Comparison of ENCODE assay signal across 23 cellular contexts in the genomic region with DNA sequence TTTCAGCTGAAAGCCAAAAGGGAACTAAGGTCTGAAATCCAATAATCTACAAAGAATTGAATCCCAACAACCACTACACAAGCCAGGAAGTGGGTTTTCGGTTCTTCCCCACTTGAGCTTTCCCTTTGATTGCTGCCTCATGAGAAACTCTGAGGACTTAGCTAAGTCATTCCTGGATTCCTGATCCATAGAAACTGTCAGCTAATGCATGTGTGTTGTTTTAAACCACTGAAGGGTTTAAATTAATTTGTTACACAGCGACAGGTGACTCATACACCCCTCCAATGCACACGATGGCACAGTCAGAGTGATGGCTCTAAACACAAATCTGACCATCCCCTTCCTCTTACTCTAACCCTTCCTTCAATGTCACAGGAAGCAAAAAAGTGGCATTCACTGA.
DNase-seq lines count a peak whose midpoint lies in the region; ATAC-seq and TF ChIP-seq lines count a peak whose summit lies in the region.
"Had no signal": no experiment of that assay in that cellular context is flagged by ENCODE, and none has a peak within 500 bp of the region (broad histone marks: within the 10 kb centered on the region; RNA-seq: fewer than 3 reads in every experiment).

No MANE protein-coding gene starts in this region.

- ATAC-seq in stimulated activated naive CD8-positive, alpha-beta T cell treated with anti-CD3 and anti-CD28 coated beads, Interleukin-15, amount 100 ng/mL, for 72 hours: peak; percentile 35
- no peak for ATAC-seq in stimulated activated naive CD8-positive, alpha-beta T cell treated with anti-CD3 and anti-CD28 coated beads, Interleukin-15, Interleukin-2, amounts not matched to agents 100 U/mL and 50 U/mL, for 24 hours
- ATAC-seq in activated T-helper 17 cell treated with anti-CD3 and anti-CD28 coated beads, Interleukin-2, amount 50 U/mL, for 72 hours (replicated peaks): peak; percentile 21
- ATAC-seq in GM21447 (IDR thresholded peaks at IDR 0.05; ENCODE audit: unreplicated experiment): no peak
- ATAC-seq: A549, GM12878, GM23338, HCT116 had no signal

- H3K36me3 ChIP-seq in spleen: no peaks in the 10 kb centered on the region

- 77 to 87% (median 82%) methylated on average over 3 of the region's 3 CpGs for WGBS in spleen, 5 donors

- intact Hi-C loops in spleen (cut with DNase I; ENCODE audit: low total_unique reads): no loop called here

- no peak for TF ChIP-seq POLR2A in spleen (IDR thresholded peaks at IDR 0.05)

- H3K4me3 Mint-ChIP-seq in stimulated activated naive CD8-positive, alpha-beta T cell treated with anti-CD3 and anti-CD28 coated beads, Interleukin-15, amount 100 ng/mL, for 72 hours: no peak overlapping the region
- H3K4me3 Mint-ChIP-seq in activated T-helper 17 cell treated with anti-CD3 and anti-CD28 coated beads, Interleukin-2, amount 50 U/mL, for 72 hours: no peak overlapping the region
- H3K4me3 Mint-ChIP-seq: CD4-positive, alpha-beta memory T cell; GM23338; H9; HFFc6 had no signal

- peaks cover 0 to 5% of the 10 kb centered on the region in 2 donors for H3K9me3 Mint-ChIP-seq in stimulated activated naive CD8-positive, alpha-beta T cell treated with anti-CD3 and anti-CD28 coated beads, Interleukin-15, amount 100 ng/mL, for 72 hours
- H3K9me3 Mint-ChIP-seq in activated T-helper 17 cell treated with anti-CD3 and anti-CD28 coated beads, Interleukin-2, amount 50 U/mL, for 72 hours: no peaks in the 10 kb centered on the region
- H3K9me3 Mint-ChIP-seq: GM23338, H9 had no signal

- no peaks in the 10 kb centered on the region for H3K27me3 ChIP-seq in spleen (replicated peaks in 1 of 7)

- H3K27me3 Mint-ChIP-seq in stimulated activated naive CD8-positive, alpha-beta T cell treated with anti-CD3 and anti-CD28 coated beads, Interleukin-15, amount 100 ng/mL, for 72 hours: no peaks in the 10 kb centered on the region
- no peaks in the 10 kb centered on the region for H3K27me3 Mint-ChIP-seq in activated T-helper 17 cell treated with anti-CD3 and anti-CD28 coated beads, Interleukin-2, amount 50 U/mL, for 72 hours
- H3K27me3 Mint-ChIP-seq: CD4-positive, alpha-beta memory T cell had no signal

- no peaks in the 10 kb centered on the region for H3K4me1 ChIP-seq in spleen
- H3K4me1 ChIP-seq: A549 had no signal

- TF ChIP-seq CTCF in spleen (IDR thresholded peaks at IDR 0.05 in 8 of 11, conservative IDR thresholded peaks at IDR 0.05 in 3 of 11): no peak

- H3K4me3 ChIP-seq in Jurkat, Clone E6-1 (ENCODE audit: low read length): no peak overlapping the region
- no peak overlapping the region for H3K4me3 ChIP-seq in spleen
- H3K4me3 ChIP-seq: A549, GM12878, GM23338 had no signal

- no peak overlapping the region for H3K27ac ChIP-seq in spleen
- H3K27ac ChIP-seq: 22Rv1, A549 had no signal

- no peaks in the 10 kb centered on the region for H3K36me3 Mint-ChIP-seq in activated T-helper 17 cell treated with anti-CD3 and anti-CD28 coated beads, Interleukin-2, amount 50 U/mL, for 72 hours (ENCODE audit: low read depth)
- H3K36me3 Mint-ChIP-seq: CD4-positive, alpha-beta memory T cell had no signal

- H3K27ac Mint-ChIP-seq in stimulated activated naive CD8-positive, alpha-beta T cell treated with anti-CD3 and anti-CD28 coated beads, Interleukin-15, amount 100 ng/mL, for 72 hours: no peak overlapping the region
- H3K27ac Mint-ChIP-seq in activated T-helper 17 cell treated with anti-CD3 and anti-CD28 coated beads, Interleukin-2, amount 50 U/mL, for 72 hours: no peak overlapping the region
- H3K27ac Mint-ChIP-seq: CD4-positive, alpha-beta memory T cell; GM23338; H9; HFFc6 had no signal

- no peak for DNase-seq in stimulated activated naive CD8-positive, alpha-beta T cell treated with anti-CD3 and anti-CD28 coated beads, Interleukin-15, amount 100 ng/mL, for 72 hours
- DNase-seq in stimulated activated naive CD8-positive, alpha-beta T cell treated with anti-CD3 and anti-CD28 coated beads, Interleukin-15, Interleukin-2, amounts not matched to agents 100 U/mL and 50 U/mL, for 24 hours: no peak
- peak; percentile 12 for DNase-seq in Jurkat, Clone E6-1 (ENCODE audit: low read depth, low spot score)
- DNase-seq in renal cortical epithelial cell (ENCODE audit: low read depth) (peak; percentile 1), spleen (no peak)
- DNase-seq in stimulated activated CD4-positive, alpha-beta T cell treated with anti-CD3 and anti-CD28 coated beads, Interleukin-12 subunit alpha, Interleukin-12 subunit beta, amount 100 ng/mL, for 4 hours: no peak
- DNase-seq: ACHN; AML-193; C1 segment of cervical spinal cord; CD4-positive, alpha-beta memory T cell; COR-L47; DMS153; EL; GDM1; H9; HFFc6 had no signal

- H3K4me1 Mint-ChIP-seq in stimulated activated naive CD8-positive, alpha-beta T cell treated with anti-CD3 and anti-CD28 coated beads, Interleukin-15, amount 100 ng/mL, for 72 hours: no peaks in the 10 kb centered on the region
- no peaks in the 10 kb centered on the region for H3K4me1 Mint-ChIP-seq in activated T-helper 17 cell treated with anti-CD3 and anti-CD28 coated beads, Interleukin-2, amount 50 U/mL, for 72 hours
- H3K4me1 Mint-ChIP-seq: CD4-positive, alpha-beta memory T cell; GM23338; H9 had no signal

- H3K9me3 ChIP-seq in spleen: no peaks in the 10 kb centered on the region
- H3K9me3 ChIP-seq: A549 had no signal

Comparison
In these comparisons a context has a peak if more than half of its experiments do, and no peak if none do; other contexts are left out.
1. ATAC-seq: peak in stimulated activated naive CD8-positive, alpha-beta T cell treated with anti-CD3 and anti-CD28 coated beads, Interleukin-15, amount 100 ng/mL, for 72 hours (single experiment) and activated T-helper 17 cell treated with anti-CD3 and anti-CD28 coated beads, Interleukin-2, amount 50 U/mL, for 72 hours (single experiment); none in stimulated activated naive CD8-positive, alpha-beta T cell treated with anti-CD3 and anti-CD28 coated beads, Interleukin-15, Interleukin-2, amounts not matched to agents 100 U/mL and 50 U/mL, for 24 hours (single experiment) and GM21447 (single experiment).
2. DNase-seq: peak in Jurkat, Clone E6-1 (single experiment) and renal cortical epithelial cell (single experiment); none in stimulated activated naive CD8-positive, alpha-beta T cell treated with anti-CD3 and anti-CD28 coated beads, Interleukin-15, amount 100 ng/mL, for 72 hours (0 of 2), stimulated activated naive CD8-positive, alpha-beta T cell treated with anti-CD3 and anti-CD28 coated beads, Interleukin-15, Interleukin-2, amounts not matched to agents 100 U/mL and 50 U/mL, for 24 hours (single experiment), stimulated activated CD4-positive, alpha-beta T cell treated with anti-CD3 and anti-CD28 coated beads, Interleukin-12 subunit alpha, Interleukin-12 subunit beta, amount 100 ng/mL, for 4 hours (single experiment) and spleen (single experiment).